24 cellular contexts compared by ENCODE assay signal in the genomic region with DNA sequence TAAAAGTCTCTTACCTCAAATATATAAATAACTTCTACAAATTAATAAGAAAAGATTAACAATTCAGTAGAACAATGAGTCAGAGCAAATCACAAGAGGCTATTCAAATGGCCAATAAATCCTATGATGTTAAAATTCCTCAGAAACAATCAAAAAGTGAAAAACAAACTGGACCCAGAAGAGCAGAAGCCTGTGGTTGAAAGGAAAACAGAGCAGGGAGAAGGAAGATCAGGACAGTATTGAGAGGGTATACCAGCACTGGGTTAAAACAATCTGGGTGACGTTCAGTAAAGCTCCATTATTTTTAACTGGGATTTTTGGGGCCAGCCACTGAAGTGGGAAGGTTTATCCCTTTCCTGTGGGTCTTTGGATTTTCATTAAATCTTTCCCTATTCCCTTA.
"Had no signal": no experiment of that assay in that cellular context is flagged by ENCODE, and none has a peak within 500 bp of the region (broad histone marks: within the 10 kb centered on the region; RNA-seq: fewer than 3 reads in every experiment).

No MANE protein-coding gene starts in this region.

- H3K27me3 Mint-ChIP-seq: activated CD4-positive, alpha-beta T cell treated with anti-CD3 and anti-CD28 coated beads for 36 hours; activated CD8-positive, alpha-beta memory T cell treated with anti-CD3 and anti-CD28 coated beads, Interleukin-2, amount 10 ng/mL, durations not matched to agents 7 days and 5 days; progenitor cell of endocrine pancreas had no signal

- H3K9me3 ChIP-seq: esophagus squamous epithelium, ovary, sigmoid colon had no signal

- H3K36me3 ChIP-seq: esophagus squamous epithelium, ovary, sigmoid colon, thoracic aorta had no signal

- H3K36me3 Mint-ChIP-seq: activated CD8-positive, alpha-beta memory T cell treated with anti-CD3 and anti-CD28 coated beads, Interleukin-2, amount 10 ng/mL, durations not matched to agents 7 days and 5 days; stimulated activated effector memory CD8-positive, alpha-beta T cell treated with anti-CD3 and anti-CD28 coated beads, Interleukin-12 subunit alpha, Interleukin-12 subunit beta, amount 100 ng/mL, for 72 hours had no signal

- H3K27ac Mint-ChIP-seq: activated CD4-positive, alpha-beta T cell treated with anti-CD3 and anti-CD28 coated beads for 36 hours; activated CD8-positive, alpha-beta memory T cell treated with anti-CD3 and anti-CD28 coated beads, Interleukin-2, amount 10 ng/mL, durations not matched to agents 7 days and 5 days; activated CD8-positive, alpha-beta T cell treated with anti-CD3 and anti-CD28 coated beads, Interleukin-2, amount 10 ng/mL, durations not matched to agents 7 days and 5 days; activated naive CD4-positive, alpha-beta T cell treated with anti-CD3 and anti-CD28 coated beads, Interleukin-2, amount 50 U/mL, for 72 hours; activated T-helper 2 cell treated with anti-CD3 and anti-CD28 coated beads, Interferon-gamma antibody, Interleukin-2, Interleukin-4, amounts not matched to agents 10 μg/mL and 5 μg/mL and 100 μg/mL, durations not matched to agents 14 hours and 24 hours and 36 hours; naive thymus-derived CD8-positive, alpha-beta T cell; progenitor cell of endocrine pancreas; stimulated activated effector memory CD8-positive, alpha-beta T cell treated with anti-CD3 and anti-CD28 coated beads, Interleukin-12 subunit alpha, Interleukin-12 subunit beta, amount 100 ng/mL, for 72 hours; stimulated activated naive CD8-positive, alpha-beta T cell treated with anti-CD3 and anti-CD28 coated beads, Interleukin-15, Interleukin-2, amounts not matched to agents 100 ng/mL and 50 ng/mL, for 24 hours had no signal

- H3K27ac ChIP-seq: esophagus squamous epithelium, ovary, sigmoid colon, thoracic aorta had no signal

- H3K27me3 ChIP-seq: esophagus squamous epithelium, ovary, sigmoid colon had no signal

- H3K4me1 Mint-ChIP-seq: activated CD8-positive, alpha-beta memory T cell treated with anti-CD3 and anti-CD28 coated beads, Interleukin-2, amount 10 ng/mL, durations not matched to agents 7 days and 5 days; central memory CD8-positive, alpha-beta T cell; stimulated activated effector memory CD8-positive, alpha-beta T cell treated with anti-CD3 and anti-CD28 coated beads, Interleukin-12 subunit alpha, Interleukin-12 subunit beta, amount 100 ng/mL, for 72 hours had no signal

- DNase-seq: activated CD4-positive, alpha-beta T cell treated with anti-CD3 and anti-CD28 coated beads for 36 hours; activated CD4-positive, CD25-positive, alpha-beta regulatory T cell; activated CD8-positive, alpha-beta memory T cell treated with anti-CD3 and anti-CD28 coated beads, Interleukin-2, amount 10 ng/mL, durations not matched to agents 7 days and 5 days; activated CD8-positive, alpha-beta T cell treated with anti-CD3 and anti-CD28 coated beads, Interleukin-2, amount 10 ng/mL, durations not matched to agents 7 days and 5 days; activated T-cell treated with anti-CD3 and anti-CD28 coated beads, Interleukin-2, amount 50 U/mL, for 48 hours; dermis blood vessel endothelial cell; effector CD4-positive, alpha-beta T cell; esophagus squamous epithelium; foreskin melanocyte; left cardiac atrium; naive thymus-derived CD8-positive, alpha-beta T cell; ovary; retina; sigmoid colon; small intestine; stimulated activated CD4-positive, alpha-beta T cell treated with anti-CD3 and anti-CD28 coated beads, Interleukin-4, amount 100 ng/mL, for 24 hours; trophoblast cell had no signal

- ATAC-seq: activated CD4-positive, alpha-beta T cell treated with anti-CD3 and anti-CD28 coated beads for 36 hours; activated CD8-positive, alpha-beta memory T cell treated with anti-CD3 and anti-CD28 coated beads, Interleukin-2, amount 10 ng/mL, durations not matched to agents 7 days and 5 days; activated CD8-positive, alpha-beta T cell treated with anti-CD3 and anti-CD28 coated beads, Interleukin-2, amount 10 ng/mL, durations not matched to agents 7 days and 5 days; activated naive CD4-positive, alpha-beta T cell treated with anti-CD3 and anti-CD28 coated beads, Interleukin-2, amount 50 U/mL, for 72 hours; left cardiac atrium; naive thymus-derived CD8-positive, alpha-beta T cell; stimulated activated effector memory CD8-positive, alpha-beta T cell treated with anti-CD3 and anti-CD28 coated beads, Interleukin-12 subunit alpha, Interleukin-12 subunit beta, amount 100 ng/mL, for 72 hours had no signal

- H3K4me3 Mint-ChIP-seq: activated CD4-positive, alpha-beta T cell treated with anti-CD3 and anti-CD28 coated beads for 36 hours; activated CD8-positive, alpha-beta memory T cell treated with anti-CD3 and anti-CD28 coated beads, Interleukin-2, amount 10 ng/mL, durations not matched to agents 7 days and 5 days; activated CD8-positive, alpha-beta T cell treated with anti-CD3 and anti-CD28 coated beads, Interleukin-2, amount 10 ng/mL, durations not matched to agents 7 days and 5 days; central memory CD8-positive, alpha-beta T cell; naive thymus-derived CD8-positive, alpha-beta T cell; stimulated activated effector memory CD8-positive, alpha-beta T cell treated with anti-CD3 and anti-CD28 coated beads, Interleukin-12 subunit alpha, Interleukin-12 subunit beta, amount 100 ng/mL, for 72 hours; stimulated activated naive CD8-positive, alpha-beta T cell treated with anti-CD3 and anti-CD28 coated beads, Interleukin-15, Interleukin-2, amounts not matched to agents 100 ng/mL and 50 ng/mL, for 24 hours had no signal

- H3K4me3 ChIP-seq: esophagus squamous epithelium, ovary, sigmoid colon, thoracic aorta had no signal

- H3K9me3 Mint-ChIP-seq: central memory CD8-positive, alpha-beta T cell; stimulated activated effector memory CD8-positive, alpha-beta T cell treated with anti-CD3 and anti-CD28 coated beads, Interleukin-12 subunit alpha, Interleukin-12 subunit beta, amount 100 ng/mL, for 72 hours; stimulated activated naive CD8-positive, alpha-beta T cell treated with anti-CD3 and anti-CD28 coated beads, Interleukin-15, Interleukin-2, amounts not matched to agents 100 ng/mL and 50 ng/mL, for 24 hours had no signal
